Comparison of ENCODE assay signal across 7 cellular contexts in the genomic region with DNA sequence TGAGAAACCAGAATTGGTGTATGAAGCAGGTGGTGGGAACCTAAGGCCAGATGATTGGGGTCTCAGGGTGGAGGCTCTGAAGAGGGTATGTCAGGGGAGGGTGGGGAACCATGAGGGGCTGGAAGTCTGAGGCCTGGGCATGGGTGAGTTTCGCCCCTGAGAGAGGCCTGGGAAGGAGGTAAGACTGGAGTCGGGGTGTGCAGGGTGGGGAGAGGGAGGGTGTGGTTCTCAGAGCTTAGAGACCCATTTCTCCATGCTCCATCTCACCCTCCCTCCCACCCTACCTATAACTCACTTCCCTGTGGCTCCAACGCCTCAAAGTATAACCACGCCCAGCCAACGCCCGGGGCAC. TPM values are rescaled to one million over a fixed set of nuclear protein-coding genes. Genes with fewer than 3 reads are reported as not detected.
DNase-seq lines count a peak whose midpoint lies in the region; ATAC-seq and TF ChIP-seq lines count a peak whose summit lies in the region.
"Had no signal": no experiment of that assay in that cellular context is flagged by ENCODE, and none has a peak within 500 bp of the region (broad histone marks: within the 10 kb centered on the region; RNA-seq: fewer than 3 reads in every experiment).

No MANE protein-coding gene starts in this region.

- no peak for TF ChIP-seq EP300 in esophagus muscularis mucosa (IDR thresholded peaks at IDR 0.05)

- TF ChIP-seq CTCF in left ventricle myocardium inferior (IDR thresholded peaks at IDR 0.05; ENCODE audit: borderline replicate concordance) (no peak), esophagus muscularis mucosa (IDR thresholded peaks at IDR 0.05) (no peak), vagina (IDR thresholded peaks at IDR 0.05) (no peak)

- H3K4me1 ChIP-seq in left ventricle myocardium inferior = peaks cover 30% of the 10 kb centered on the region
- H3K4me1 ChIP-seq in esophagus muscularis mucosa = peaks cover 17 to 45% (median 43%) of the 10 kb centered on the region in 4 donors
- H3K4me1 ChIP-seq in vagina = peaks cover 32% of the 10 kb centered on the region

- peak overlapping the region; percentile 89 for H3K27ac ChIP-seq in left ventricle myocardium inferior (replicated peaks)
- peak overlapping the region; percentile 74 to 90 (median 88) for H3K27ac ChIP-seq in esophagus muscularis mucosa (replicated peaks in 1 of 4)
- peak overlapping the region; percentile 96 for H3K27ac ChIP-seq in vagina
- H3K27ac ChIP-seq in caudate nucleus (ENCODE audit: low read depth, low read length) = no peak overlapping the region

- H3K36me3 ChIP-seq in left ventricle myocardium inferior (no peaks in the 10 kb centered on the region), esophagus muscularis mucosa (peaks cover 0 to 3% (median 0%) of the 10 kb centered on the region in 4 donors), vagina (no peaks in the 10 kb centered on the region)
- H3K36me3 ChIP-seq: thoracic aorta had no signal

- H3K9me3 ChIP-seq in left ventricle myocardium inferior (replicated peaks) (no peaks in the 10 kb centered on the region), esophagus muscularis mucosa (no peaks in the 10 kb centered on the region), vagina (no peaks in the 10 kb centered on the region)
- H3K9me3 ChIP-seq: thoracic aorta had no signal

- TF ChIP-seq POLR2A in esophagus muscularis mucosa (IDR thresholded peaks at IDR 0.05; ENCODE audit: low read depth) (no peak), vagina (IDR thresholded peaks at IDR 0.05) (no peak)

- intact Hi-C loops in left ventricle myocardium inferior (cut with micrococcal nuclease) (no loop called here), Right ventricle myocardium inferior (cut with DNase I) (no loop called here), esophagus muscularis mucosa (cut with DNase I) (loop anchor here (5.0 kb wide), 1 partner anchor 36 kb away; no protein-coding TSS in a partner anchor), vagina (cut with DNase I) (no loop called here)

- DNase-seq in left ventricle myocardium inferior = no peak
- DNase-seq in Right ventricle myocardium inferior (ENCODE audit: missing footprints) = no peak
- no peak for DNase-seq in esophagus muscularis mucosa (ENCODE audit: extremely low spot score)
- no peak for DNase-seq in vagina (ENCODE audit: extremely low spot score in 2 of 2)
- no peak for DNase-seq in caudate nucleus (lab: John Stamatoyannopoulos, UW)

- peak overlapping the region; percentile 87 for H3K4me3 ChIP-seq in left ventricle myocardium inferior
- H3K4me3 ChIP-seq in esophagus muscularis mucosa = peak overlapping the region; percentile 79 to 93 (median 86)
- H3K4me3 ChIP-seq in vagina = peak overlapping the region; percentile 52 to 86

- ATAC-seq in Right ventricle myocardium inferior = no peak
- no peak for ATAC-seq in GM21619 (IDR thresholded peaks at IDR 0.05; ENCODE audit: unreplicated experiment)

- H3K27me3 ChIP-seq in left ventricle myocardium inferior (ENCODE audit: low read depth) (peaks cover 5% of the 10 kb centered on the region), esophagus muscularis mucosa (no peaks in the 10 kb centered on the region), vagina (no peaks in the 10 kb centered on the region)

- 23% methylated on average over 6 of the region's 6 CpGs for WGBS in esophagus muscularis mucosa

RNA-seq across cellular contexts. Expression of a gene that starts 1.0 kb away (rescaled TPM):
- total RNA-seq in left ventricle myocardium inferior = 6.2 TPM
- total RNA-seq in Right ventricle myocardium inferior = 6.6 TPM
- 10 to 100 TPM in 2 of 4 donors, 1 to 10 TPM in 2; 9.1 to 19.0 (median 13.5) TPM for total RNA-seq in esophagus muscularis mucosa
- total RNA-seq in vagina = 8.3 TPM

RNA-seq across cellular contexts. Expression of a gene that starts 23.1 kb away (rescaled TPM):
- total RNA-seq in left ventricle myocardium inferior = 1.5 TPM
- total RNA-seq in Right ventricle myocardium inferior = 2.8 TPM
- 1 to 10 TPM; 2.4 to 3.6 (median 2.8) TPM for total RNA-seq in esophagus muscularis mucosa
- total RNA-seq in vagina = 4.2 TPM

RNA-seq across cellular contexts. Expression of a gene that starts 29.2 kb away (rescaled TPM):
- total RNA-seq in left ventricle myocardium inferior (20.0 TPM), Right ventricle myocardium inferior (35.7 TPM), esophagus muscularis mucosa (100 to 1,000 TPM in 1 of 4 donors, 10 to 100 TPM in 3; 41.5 to 153 (median 59.6) TPM), vagina (15.2 TPM)

RNA-seq across cellular contexts. Expression of a gene that starts 47.2 kb away (rescaled TPM):
- total RNA-seq in left ventricle myocardium inferior (76.6 TPM), Right ventricle myocardium inferior (79.3 TPM), esophagus muscularis mucosa (10 to 100 TPM; 56.1 to 77.7 (median 67.0) TPM), vagina (124 TPM)

RNA-seq across cellular contexts. Expression of a gene that starts 47.7 kb away (rescaled TPM):
- 9.7 TPM for total RNA-seq in left ventricle myocardium inferior
- total RNA-seq in Right ventricle myocardium inferior = 10.3 TPM
- 10 to 100 TPM in 1 of 4 donors, 1 to 10 TPM in 3; 5.3 to 10.1 (median 6.6) TPM for total RNA-seq in esophagus muscularis mucosa
- total RNA-seq in vagina = 7.4 TPM
